Comparison of ENCODE assay signal across 1 cellular context in the genomic region with DNA sequence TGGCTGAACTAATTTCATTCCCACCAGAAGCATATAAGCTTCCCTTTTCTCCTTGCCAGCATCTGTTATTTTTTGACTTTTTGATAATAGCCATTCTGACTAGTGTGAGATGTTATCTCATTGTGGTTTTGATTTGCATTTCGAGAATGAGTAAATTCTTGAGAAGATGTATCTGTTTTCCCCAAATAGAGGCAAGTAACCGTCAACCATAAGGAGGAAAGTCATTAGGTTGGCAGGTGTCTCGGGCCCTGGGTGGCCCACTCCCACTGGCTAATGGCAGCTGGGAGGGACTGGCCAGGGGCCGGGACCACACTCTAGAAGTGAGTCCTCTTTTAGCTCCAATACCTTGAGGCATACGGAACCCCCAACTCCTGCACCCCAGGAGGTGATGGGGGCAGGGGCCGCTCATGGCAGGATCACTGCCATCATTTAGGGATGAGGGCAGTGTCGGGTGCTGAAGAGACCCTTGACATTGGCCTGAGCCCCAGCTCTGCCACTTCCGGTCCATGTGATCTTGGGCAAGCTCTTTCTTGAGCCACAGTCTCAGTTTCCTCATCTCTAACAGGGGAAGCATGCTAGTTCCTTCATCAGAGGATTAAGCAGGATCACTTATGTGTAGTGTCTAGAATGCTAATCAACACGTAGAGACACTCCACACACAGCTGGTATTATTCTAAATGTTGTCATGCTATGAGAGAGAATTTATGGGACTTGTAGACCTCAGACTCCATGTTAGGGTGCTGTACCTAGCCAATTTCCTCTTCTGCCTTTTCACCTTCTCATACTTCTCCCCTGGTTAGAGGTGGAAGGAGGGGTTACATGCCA.
TF ChIP-seq lines count a peak whose summit lies in the region.

No MANE protein-coding gene starts in this region.

TF ChIP-seq in SK-N-SH, 30 proteins besides CTCF, POLR2A, EP300 and RAD21 (continued from another document):
- TF ChIP-seq MXI1 (IDR thresholded peaks at IDR 0.05; ENCODE audit: low read depth, low read length) (no peak), NFIC (IDR thresholded peaks at IDR 0.05; ENCODE audit: borderline replicate concordance) (peak; percentile 96)
TF ChIP-seq in SK-N-SH: peak in this region for 11.
